8 cellular contexts compared by ENCODE assay signal in genomic region chr11:64306876-64307622, GRCh38. TPM values are rescaled to one million over a fixed set of nuclear protein-coding genes. Genes with fewer than 3 reads are reported as not detected.
DNase-seq lines count a peak whose midpoint lies in the region; ATAC-seq and TF ChIP-seq lines count a peak whose summit lies in the region.

No MANE protein-coding gene starts in this region.

- H3K36me3 ChIP-seq in heart left ventricle: peaks cover 0 to 20% (median 7%) of the 10 kb centered on the region in 9 donors
- H3K36me3 ChIP-seq in mesodermal cell (ENCODE audit: control insufficient read depth, insufficient read depth, low read length): peaks cover 11% of the 10 kb centered on the region

- peak overlapping the region; percentile 62 to 93 (median 80) for H3K4me3 ChIP-seq in heart left ventricle
- H3K4me3 ChIP-seq in mesodermal cell (ENCODE audit: extremely low read depth, insufficient read depth, low read length, poor library complexity, severe bottlenecking): peak overlapping the region; percentile 68

- ATAC-seq in heart left ventricle (no peak), left cardiac atrium (no peak), HG02981 (IDR thresholded peaks at IDR 0.05; ENCODE audit: unreplicated experiment) (no peak), GM18505 (IDR thresholded peaks at IDR 0.05; ENCODE audit: unreplicated experiment) (no peak)

- intact Hi-C loops in heart left ventricle (cut with DNase I) (loop anchor here in 2 of 10 donors (10.0 kb wide), 2 partner anchors 52 to 332 kb away; partner anchors contain the start of genes COX8A (in 1 of the 2) and PLCB3 (in 1 of the 2)), left cardiac atrium (cut with DNase I) (loop anchor here in 1 of 2 donors (10.0 kb wide), 1 partner anchor 102 kb away; the partner anchor contains the start of gene FERMT3)

- peak in 2 of 5 donors; percentile 52 to 57 for DNase-seq in heart left ventricle
- no peak for DNase-seq in left cardiac atrium
- peak in 4 of 61 donors; percentile 23 to 40 (median 26) for DNase-seq in caudate nucleus (lab: John Stamatoyannopoulos, UW)
- no peak for DNase-seq in germinal center (ENCODE audit: low spot score)
- DNase-seq in HCEC 1CT: no peak

- H3K27ac ChIP-seq in heart left ventricle (peak overlapping the region; percentile 8 to 98 (median 96)), caudate nucleus (ENCODE audit: low read depth, low read length) (peak overlapping the region; percentile 82), mesodermal cell (ENCODE audit: low read depth, low read length, severe bottlenecking) (no peak overlapping the region)

- TF ChIP-seq CTCF in heart left ventricle (IDR thresholded peaks at IDR 0.05): no peak

- no peaks in the 10 kb centered on the region for H3K27me3 ChIP-seq in heart left ventricle

- no peaks in the 10 kb centered on the region for H3K9me3 ChIP-seq in heart left ventricle
- no peaks in the 10 kb centered on the region for H3K9me3 ChIP-seq in mesodermal cell (ENCODE audit: control insufficient read depth, low read length)

- H3K4me1 ChIP-seq in heart left ventricle (peaks cover 0 to 31% (median 21%) of the 10 kb centered on the region in 12 donors), mesodermal cell (ENCODE audit: control insufficient read depth, insufficient read depth, low read length, poor library complexity, severe bottlenecking) (peaks cover 13% of the 10 kb centered on the region)

- no peak for TF ChIP-seq POLR2A in heart left ventricle (IDR thresholded peaks at IDR 0.05)
- TF ChIP-seq POLR2A in GM18505 (IDR thresholded peaks at IDR 0.05; ENCODE audit: borderline replicate concordance, extremely low read depth, insufficient read depth, insufficient read length): no peak

- 46 to 81% (median 78%) methylated on average over 6 to 15 of the region's 15 CpGs for WGBS in heart left ventricle, 4 donors
- 84 to 89% methylated on average over 11 to 12 of the region's 15 CpGs for WGBS in mesodermal cell (ENCODE audit: insufficient coverage in 2 of 2), 2 experiments

RNA-seq across cellular contexts. Expression of gene ESRRA, which starts 1.7 kb away (rescaled TPM):
- 100 to 1,000 TPM in 8 of 9 donors, 10 to 100 TPM in 1; 94.0 to 291 (median 145) TPM for total RNA-seq in heart left ventricle
- polyA plus RNA-seq in heart left ventricle: 100 to 1,000 TPM; 217 to 260 TPM
- 100 to 1,000 TPM; 147 to 150 TPM for total RNA-seq in left cardiac atrium
- polyA plus RNA-seq in mesodermal cell (2013, experiment 1 of 2): 24.1 TPM
- 17.7 TPM for polyA plus RNA-seq in mesodermal cell (2013, experiment 2 of 2)

RNA-seq across cellular contexts. Expression of gene CATSPERZ, which starts 6.9 kb away (rescaled TPM):
- not detected for total RNA-seq in heart left ventricle
- not detected for polyA plus RNA-seq in heart left ventricle
- under 1 TPM in 1 of 2 donors, not detected in 1; 0.32 TPM for total RNA-seq in left cardiac atrium
- polyA plus RNA-seq in mesodermal cell (2013, experiment 1 of 2): 0.77 TPM
- not detected for polyA plus RNA-seq in mesodermal cell (2013, experiment 2 of 2)

RNA-seq across cellular contexts. Expression of gene TRMT112, which starts 10.3 kb away (rescaled TPM):
- total RNA-seq in heart left ventricle (100 to 1,000 TPM in 4 of 9 donors, 10 to 100 TPM in 5; 80.0 to 169 (median 95.6) TPM), left cardiac atrium (100 to 1,000 TPM in 1 of 2 donors, 10 to 100 TPM in 1; 94.1 to 101 TPM)
- polyA plus RNA-seq in heart left ventricle: 100 to 1,000 TPM; 172 to 186 TPM
- 176 TPM for polyA plus RNA-seq in mesodermal cell (2013, experiment 1 of 2)
- polyA plus RNA-seq in mesodermal cell (2013, experiment 2 of 2): 186 TPM

RNA-seq across cellular contexts. Expression of gene PRDX5, which starts 10.9 kb away (rescaled TPM):
- 100 to 1,000 TPM; 220 to 561 (median 290) TPM for total RNA-seq in heart left ventricle
- polyA plus RNA-seq in heart left ventricle: 100 to 1,000 TPM; 385 to 882 TPM
- 100 to 1,000 TPM; 264 to 298 TPM for total RNA-seq in left cardiac atrium
- 204 TPM for polyA plus RNA-seq in mesodermal cell (2013, experiment 1 of 2)
- 182 TPM for polyA plus RNA-seq in mesodermal cell (2013, experiment 2 of 2)

RNA-seq across cellular contexts. Expression of gene KCNK4, which starts 15.9 kb away (rescaled TPM):
- total RNA-seq in heart left ventricle (not detected), left cardiac atrium (under 1 TPM in 1 of 2 donors, not detected in 1; 0.13 TPM)
- not detected for polyA plus RNA-seq in heart left ventricle
- polyA plus RNA-seq in mesodermal cell (2013, experiment 1 of 2): not detected
- not detected for polyA plus RNA-seq in mesodermal cell (2013, experiment 2 of 2)
